ENCODE assay signal across 1 cellular context in genomic region chr10:78367012-78367411, GRCh38.
TF ChIP-seq lines count a peak whose summit lies in the region.

No MANE protein-coding gene starts in this region.

TF ChIP-seq in GM23338, 12 proteins besides CTCF, POLR2A, EP300 and RAD21 (continued from another document):
- TF ChIP-seq REST (IDR thresholded peaks at IDR 0.05; ENCODE audit: unreplicated experiment) (no peak), ZNF331 (CRISPR knock-in tag; IDR thresholded peaks at IDR 0.05; ENCODE audit: low read depth) (no peak)
